In genomic region chr1:216532399-216532798, GRCh38 we compare ENCODE assay signal across 17 cellular contexts.
"Had no signal": no experiment of that assay in that cellular context is flagged by ENCODE, and none has a peak within 500 bp of the region (broad histone marks: within the 10 kb centered on the region; RNA-seq: fewer than 3 reads in every experiment).

No MANE protein-coding gene starts in this region.

- ATAC-seq: activated CD8-positive, alpha-beta T cell treated with anti-CD3 and anti-CD28 coated beads, Interleukin-2, amount 10 ng/mL, durations not matched to agents 7 days and 5 days; activated naive CD4-positive, alpha-beta T cell treated with anti-CD3 and anti-CD28 coated beads, Interleukin-2, amount 50 U/mL, for 72 hours; natural killer cell; stimulated activated naive CD8-positive, alpha-beta T cell treated with anti-CD3 and anti-CD28 coated beads, Interleukin-15, Interleukin-2, amounts not matched to agents 100 U/mL and 50 U/mL, for 24 hours; T-helper 17 cell had no signal

- H3K9me3 ChIP-seq: esophagus squamous epithelium, left ventricle myocardium inferior, right lobe of liver, suprapubic skin had no signal

- DNase-seq: activated CD4-positive, alpha-beta T cell treated with anti-CD3 and anti-CD28 coated beads for 48 hours; activated CD8-positive, alpha-beta memory T cell treated with anti-CD3 and anti-CD28 coated beads, Interleukin-2, amount 50 U/mL, for 4 hours; activated CD8-positive, alpha-beta T cell treated with anti-CD3 and anti-CD28 coated beads, Interleukin-2, amount 10 ng/mL, durations not matched to agents 7 days and 5 days; activated effector memory CD4-positive, alpha-beta T cell treated with anti-CD3 and anti-CD28 coated beads, Interleukin-2, amount 50 U/mL, for 16 hours; activated T-cell treated with anti-CD3 and anti-CD28 coated beads, Interleukin-2, amount 50 U/mL, for 48 hours; effector CD4-positive, alpha-beta T cell; esophagus squamous epithelium; hippocampal formation; left ventricle myocardium inferior; natural killer cell; right lobe of liver; stimulated activated naive CD8-positive, alpha-beta T cell treated with anti-CD3 and anti-CD28 coated beads, Interleukin-15, Interleukin-2, amounts not matched to agents 100 U/mL and 50 U/mL, for 24 hours; T-helper 17 cell; trophoblast cell had no signal

- H3K27me3 ChIP-seq: esophagus squamous epithelium, right lobe of liver, suprapubic skin had no signal

- H3K27ac ChIP-seq: coronary artery, left ventricle myocardium inferior, suprapubic skin had no signal

- H3K36me3 ChIP-seq: esophagus squamous epithelium, left ventricle myocardium inferior, right lobe of liver, suprapubic skin had no signal
